8 cellular contexts compared by ENCODE assay signal in the genomic region with DNA sequence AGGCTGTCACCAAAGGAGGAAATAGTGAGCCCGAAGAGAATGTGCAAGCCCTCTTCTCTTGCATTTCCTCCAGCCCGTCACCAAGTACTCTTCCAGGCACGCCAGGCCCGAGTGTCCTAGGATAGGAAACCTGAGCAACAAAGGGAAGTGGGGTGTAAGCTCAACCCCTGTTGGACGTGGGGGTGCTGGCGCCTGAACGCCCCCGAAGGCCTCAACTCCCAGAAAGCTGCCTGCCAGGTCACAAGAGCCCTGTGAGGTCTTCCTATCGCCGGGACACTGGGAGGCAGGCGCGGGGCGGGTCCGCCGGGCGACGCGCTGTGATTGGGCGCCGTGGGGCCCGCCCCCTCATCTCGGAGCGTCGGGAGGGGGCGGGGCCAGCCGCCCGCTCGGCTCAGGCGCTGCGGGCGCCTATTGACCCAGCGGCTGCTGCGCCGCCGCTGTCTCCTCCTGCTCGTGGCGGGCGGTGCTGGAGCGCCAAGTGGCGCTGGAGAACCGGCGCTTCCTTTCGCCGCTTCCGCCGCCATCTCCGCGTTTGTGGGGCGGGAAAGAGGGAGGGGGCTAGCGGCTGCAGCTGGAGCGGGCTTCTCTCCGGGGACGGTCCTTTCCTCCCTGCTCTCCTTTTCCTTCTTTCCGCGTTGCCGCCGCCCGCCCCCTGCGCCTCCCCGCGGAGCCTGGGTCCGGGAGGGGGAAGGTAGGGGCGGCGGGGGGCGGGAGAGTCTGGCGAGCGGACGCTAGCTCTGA. TPM values are rescaled to one million over a fixed set of nuclear protein-coding genes. Genes with fewer than 3 reads are reported as not detected.
DNase-seq lines count a peak whose midpoint lies in the region; ATAC-seq lines count a peak whose summit lies in the region.

No MANE protein-coding gene starts in this region.

- peak; percentile 86 for ATAC-seq in GM19468 (IDR thresholded peaks at IDR 0.05; ENCODE audit: extremely low read depth, unreplicated experiment)
- ATAC-seq in effector memory CD8-positive, alpha-beta T cell (replicated peaks), result peak; percentile 74

- peaks cover 33 to 35% of the 10 kb centered on the region in 2 donors for H3K4me1 Mint-ChIP-seq in effector memory CD8-positive, alpha-beta T cell (ENCODE audit: low read depth in 2 of 2)

- DNase-seq in COR-L47 (lab: John Stamatoyannopoulos, UW), result peak; percentile 77
- DNase-seq in HPDE6-E6E7 (ENCODE audit: extremely low spot score), result peak; percentile 76
- peak; percentile 85 to 88 for DNase-seq in NOMO-1 (lab: John Stamatoyannopoulos, UW; ENCODE audit: unreplicated experiment in 2 of 2)
- DNase-seq in activated CD8-positive, alpha-beta memory T cell treated with anti-CD3 and anti-CD28 coated beads for 48 hours (ENCODE audit: low read depth in 2 of 3, low spot score in 2 of 3), result peak; percentile 39 to 67 (median 59)
- DNase-seq in effector memory CD8-positive, alpha-beta T cell, result peak; percentile 64 to 71 (median 65)
- peak; percentile 94 for DNase-seq in mesenteric fat pad (ENCODE audit: low spot score)
- peak; percentile 42 to 58 for DNase-seq in stimulated activated CD8-positive, alpha-beta memory T cell treated with anti-CD3 and anti-CD28 coated beads, Interleukin-15, amount 100 ng/mL, for 4 hours (ENCODE audit: low read depth in 2 of 2)

- peak overlapping the region; percentile 80 to 86 for H3K4me3 Mint-ChIP-seq in effector memory CD8-positive, alpha-beta T cell

- H3K9me3 Mint-ChIP-seq in effector memory CD8-positive, alpha-beta T cell, result no peaks in the 10 kb centered on the region

- peaks cover 6 to 10% of the 10 kb centered on the region in 2 donors for H3K27me3 Mint-ChIP-seq in effector memory CD8-positive, alpha-beta T cell

- peak overlapping the region; percentile 78 to 84 for H3K27ac Mint-ChIP-seq in effector memory CD8-positive, alpha-beta T cell

- peaks cover 21% of the 10 kb centered on the region for H3K36me3 Mint-ChIP-seq in effector memory CD8-positive, alpha-beta T cell (ENCODE audit: insufficient read depth)

RNA-seq across cellular contexts. Expression of a gene that starts 0.6 kb away (rescaled TPM):
- total RNA-seq in mesenteric fat pad, result 32.8 TPM

Comparison
In these comparisons a context has a peak if more than half of its experiments do, and no peak if none do; other contexts are left out.
1. Peak in every context shown above with its lines: DNase-seq and ATAC-seq.